In the genomic region with DNA sequence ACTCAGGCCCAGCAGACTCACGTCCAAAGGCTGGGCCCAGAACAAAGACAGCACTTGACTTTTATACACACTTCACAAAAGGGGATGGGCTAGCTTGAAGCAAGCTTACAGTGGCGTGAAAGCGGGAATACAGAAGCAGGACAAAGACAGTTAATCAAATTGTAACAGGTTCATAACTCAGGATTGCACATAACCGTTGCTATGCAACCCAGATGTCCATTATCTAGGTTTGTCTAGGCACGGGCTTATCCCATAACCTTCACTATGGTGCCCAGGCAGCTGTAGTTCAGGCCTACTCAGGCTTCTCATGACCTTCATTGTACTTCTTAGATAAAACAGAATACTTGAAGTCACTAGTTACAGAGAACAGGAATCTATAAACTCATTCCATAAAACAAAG, we compare ENCODE assay signal across 7 cellular contexts.
DNase-seq lines count a peak whose midpoint lies in the region; TF ChIP-seq lines count a peak whose summit lies in the region.
"Not testable (repeated sequence)": the region's sequence is repeated elsewhere in the genome, so short reads cannot be mapped to it uniquely, and the experiment has no call there.

No MANE protein-coding gene starts in this region.

- TF ChIP-seq CTCF in endodermal cell (conservative IDR thresholded peaks at IDR 0.05), result not testable (repeated sequence)

- not testable (repeated sequence) for H3K9me3 Mint-ChIP-seq in endodermal cell

- peak; percentile 18 for DNase-seq in DMS53 treated with DMSO at 0.1 percent for 48 hours (lab: John Stamatoyannopoulos, UW; ENCODE audit: unreplicated experiment)
- DNase-seq in NCI-H146 (lab: John Stamatoyannopoulos, UW), result peak; percentile 17
- peak; percentile 16 for DNase-seq in NCI-H2196 treated with DMSO at 0.1 percent for 48 hours (lab: John Stamatoyannopoulos, UW; ENCODE audit: unreplicated experiment)
- DNase-seq in NCI-H748 (lab: John Stamatoyannopoulos, UW; ENCODE audit: unreplicated experiment), result peak; percentile 87
- DNase-seq in SK-N-DZ (ENCODE audit: low spot score), result peak; percentile 11
- DNase-seq in endodermal cell, result not testable (repeated sequence)
- DNase-seq in myocyte (ENCODE audit: low read depth), result peak; percentile 0

- H3K4me1 Mint-ChIP-seq in endodermal cell, result peaks cover 10% of the 10 kb centered on the region

- not testable (repeated sequence) for H3K4me3 ChIP-seq in endodermal cell (ENCODE audit: low read length)

- peaks cover 25% of the 10 kb centered on the region for H3K36me3 ChIP-seq in endodermal cell (ENCODE audit: control insufficient read depth, insufficient read depth, low read length)

- H3K9ac ChIP-seq in endodermal cell (ENCODE audit: extremely low read depth, low read length, poor library complexity, severe bottlenecking), result not testable (repeated sequence)

- 86 to 92% methylated on average over 5 of the region's 5 CpGs for WGBS in endodermal cell (ENCODE audit: insufficient coverage in 1 of 2, insufficient read length in 1 of 2), 2 experiments

- peaks cover 25% of the 10 kb centered on the region for H3K36me3 Mint-ChIP-seq in endodermal cell (ENCODE audit: low read depth)

- H3K27me3 Mint-ChIP-seq in endodermal cell (ENCODE audit: insufficient read depth), result peaks cover 20% of the 10 kb centered on the region

- H3K4me3 Mint-ChIP-seq in endodermal cell, result not testable (repeated sequence)

- H3K9me3 ChIP-seq in endodermal cell (ENCODE audit: control insufficient read depth, low read length), result not testable (repeated sequence)

- H3K27ac Mint-ChIP-seq in endodermal cell, result not testable (repeated sequence)

- H3K27me3 ChIP-seq in endodermal cell (ENCODE audit: control insufficient read depth, insufficient read depth, low read length, poor library complexity, severe bottlenecking), result not testable (repeated sequence)

- not testable (repeated sequence) for H3K4me1 ChIP-seq in endodermal cell (ENCODE audit: control insufficient read depth, insufficient read depth, low read length)

- H3K27ac ChIP-seq in endodermal cell (ENCODE audit: low read depth, low read length), result peak overlapping the region; percentile 82
